In the genomic region with DNA sequence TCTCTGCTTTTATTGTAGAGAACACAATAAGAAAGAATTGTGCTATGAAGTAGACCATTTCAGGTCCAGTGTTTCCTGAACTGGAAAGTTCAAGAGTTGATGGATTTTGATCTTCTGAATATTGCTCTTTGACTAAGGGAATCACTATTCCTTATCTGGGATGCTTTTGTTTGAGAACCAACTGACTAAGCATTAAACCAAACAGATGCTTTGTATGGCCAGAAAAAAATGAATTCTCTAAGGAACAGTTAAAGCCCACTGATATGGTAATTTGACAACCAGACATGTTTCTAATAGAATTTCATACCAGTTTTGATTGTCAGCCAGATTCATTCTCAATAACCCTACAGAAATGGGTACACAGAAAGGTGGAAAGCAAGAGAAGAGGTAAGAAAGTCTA, we compare ENCODE assay signal across 31 cellular contexts.
"Had no signal": no experiment of that assay in that cellular context is flagged by ENCODE, and none has a peak within 500 bp of the region (broad histone marks: within the 10 kb centered on the region; RNA-seq: fewer than 3 reads in every experiment).

No MANE protein-coding gene starts in this region.

- H3K4me3 Mint-ChIP-seq: activated B cell treated with CpG ODN at 0.5 μM for 24 hours; activated CD8-positive, alpha-beta T cell treated with anti-CD3 and anti-CD28 coated beads for 36 hours; activated naive CD4-positive, alpha-beta T cell treated with anti-CD3 and anti-CD28 coated beads for 36 hours; activated naive CD4-positive, alpha-beta T cell treated with anti-CD3 and anti-CD28 coated beads, Interleukin-2, amount 50 U/mL, for 24 hours; activated naive CD8-positive, alpha-beta T cell treated with anti-CD3 and anti-CD28 coated beads for 36 hours; activated naive CD8-positive, alpha-beta T cell treated with anti-CD3 and anti-CD28 coated beads, Interleukin-2, amount 50 U/mL, for 24 hours; activated T-cell treated with anti-CD3 and anti-CD28 coated beads, Interleukin-2, amount 50 U/mL, for 4 hours; activated T-helper 1 cell treated with anti-CD3 and anti-CD28 coated beads, Interleukin-12 subunit alpha, Interleukin-12 subunit beta, Interleukin-2, Interleukin-4 antibody, amounts not matched to agents 30 ng/mL and 10 ng/mL and 1 ng/mL, durations not matched to agents 14 hours and 24 hours and 36 hours; T-helper 17 cell; T-helper 2 cell treated with Interferon-gamma antibody and Interleukin-4, amounts not matched to agents 5 μg/mL and 100 μg/mL, for 36 hours had no signal

- H3K4me1 ChIP-seq: adrenal gland, body of pancreas, breast epithelium, heart left ventricle had no signal

- H3K9me3 Mint-ChIP-seq: activated naive CD4-positive, alpha-beta T cell treated with anti-CD3 and anti-CD28 coated beads, Interleukin-2, amount 50 U/mL, for 24 hours; activated naive CD8-positive, alpha-beta T cell treated with anti-CD3 and anti-CD28 coated beads, Interleukin-2, amount 50 U/mL, for 24 hours; activated T-helper 1 cell treated with anti-CD3 and anti-CD28 coated beads, Interleukin-12 subunit alpha, Interleukin-12 subunit beta, Interleukin-2, Interleukin-4 antibody, amounts not matched to agents 30 ng/mL and 10 ng/mL and 1 ng/mL, durations not matched to agents 14 hours and 24 hours and 36 hours; activated T-helper 2 cell treated with anti-CD3 and anti-CD28 coated beads, Interferon-gamma antibody, Interleukin-2, Interleukin-4, amounts not matched to agents 10 μg/mL and 5 μg/mL and 100 μg/mL, durations not matched to agents 14 hours and 24 hours and 36 hours; T-helper 2 cell treated with Interferon-gamma antibody and Interleukin-4, amounts not matched to agents 5 μg/mL and 100 μg/mL, for 36 hours had no signal

- DNase-seq: activated B cell treated with CpG ODN at 0.5 μM for 24 hours; activated CD4-positive, alpha-beta T cell treated with anti-CD3 and anti-CD28 coated beads for 48 hours; activated CD4-positive, alpha-beta T cell treated with anti-CD3 and anti-CD28 coated beads, Interleukin-2, amount 50 U/mL, for 1 hour; activated CD4-positive, alpha-beta T cell treated with anti-CD3 and anti-CD28 coated beads, Interleukin-2, amount 50 U/mL, for 48 hours; activated CD8-positive, alpha-beta memory T cell treated with anti-CD3 and anti-CD28 coated beads for 24 hours; activated CD8-positive, alpha-beta T cell treated with anti-CD3 and anti-CD28 coated beads for 36 hours; activated effector memory CD4-positive, alpha-beta T cell treated with anti-CD3 and anti-CD28 coated beads, Interleukin-2, amount 50 U/mL, for 16 hours; activated naive CD4-positive, alpha-beta T cell treated with anti-CD3 and anti-CD28 coated beads for 36 hours; activated naive CD8-positive, alpha-beta T cell treated with anti-CD3 and anti-CD28 coated beads for 36 hours; activated naive CD8-positive, alpha-beta T cell treated with anti-CD3 and anti-CD28 coated beads, Interleukin-2, amount 50 U/mL, for 24 hours; activated T-cell treated with anti-CD3 and anti-CD28 coated beads, Interleukin-2, amount 50 U/mL, for 4 hours; adrenal gland; amygdala; aorta; body of pancreas; central memory CD4-positive, alpha-beta T cell; cerebellar nuclear complex; colonic mucosa; effector CD8-positive, alpha-beta T cell; foreskin fibroblast; heart left ventricle; T-helper 1 cell; T-helper 17 cell; T1000; WERI-Rb-1 had no signal

- H3K9me3 ChIP-seq: adrenal gland, body of pancreas, breast epithelium, colonic mucosa had no signal

- H3K27ac Mint-ChIP-seq: activated B cell treated with CpG ODN at 0.5 μM for 24 hours; activated CD8-positive, alpha-beta T cell treated with anti-CD3 and anti-CD28 coated beads for 36 hours; activated naive CD4-positive, alpha-beta T cell treated with anti-CD3 and anti-CD28 coated beads for 36 hours; activated naive CD4-positive, alpha-beta T cell treated with anti-CD3 and anti-CD28 coated beads, Interleukin-2, amount 50 U/mL, for 24 hours; activated naive CD8-positive, alpha-beta T cell treated with anti-CD3 and anti-CD28 coated beads for 36 hours; activated naive CD8-positive, alpha-beta T cell treated with anti-CD3 and anti-CD28 coated beads, Interleukin-2, amount 50 U/mL, for 24 hours; activated T-helper 1 cell treated with anti-CD3 and anti-CD28 coated beads, Interleukin-12 subunit alpha, Interleukin-12 subunit beta, Interleukin-2, Interleukin-4 antibody, amounts not matched to agents 30 ng/mL and 10 ng/mL and 1 ng/mL, durations not matched to agents 14 hours and 24 hours and 36 hours; activated T-helper 2 cell treated with anti-CD3 and anti-CD28 coated beads, Interferon-gamma antibody, Interleukin-2, Interleukin-4, amounts not matched to agents 10 μg/mL and 5 μg/mL and 100 μg/mL, durations not matched to agents 14 hours and 24 hours and 36 hours; T-helper 17 cell; T-helper 2 cell treated with Interferon-gamma antibody and Interleukin-4, amounts not matched to agents 5 μg/mL and 100 μg/mL, for 36 hours had no signal

- H3K27me3 Mint-ChIP-seq: activated B cell treated with CpG ODN at 0.5 μM for 24 hours; activated CD8-positive, alpha-beta T cell treated with anti-CD3 and anti-CD28 coated beads for 36 hours; activated naive CD4-positive, alpha-beta T cell treated with anti-CD3 and anti-CD28 coated beads, Interleukin-2, amount 50 U/mL, for 24 hours; activated naive CD8-positive, alpha-beta T cell treated with anti-CD3 and anti-CD28 coated beads for 36 hours; activated naive CD8-positive, alpha-beta T cell treated with anti-CD3 and anti-CD28 coated beads, Interleukin-2, amount 50 U/mL, for 24 hours; T-helper 17 cell had no signal

- H3K36me3 Mint-ChIP-seq: activated naive CD4-positive, alpha-beta T cell treated with anti-CD3 and anti-CD28 coated beads, Interleukin-2, amount 50 U/mL, for 24 hours; activated naive CD8-positive, alpha-beta T cell treated with anti-CD3 and anti-CD28 coated beads for 36 hours had no signal

- H3K4me3 ChIP-seq: adrenal gland, body of pancreas, breast epithelium, cardiac muscle cell, colonic mucosa, heart left ventricle had no signal

- H3K4me1 Mint-ChIP-seq: activated B cell treated with CpG ODN at 0.5 μM for 24 hours; activated naive CD4-positive, alpha-beta T cell treated with anti-CD3 and anti-CD28 coated beads, Interleukin-2, amount 50 U/mL, for 24 hours; activated naive CD8-positive, alpha-beta T cell treated with anti-CD3 and anti-CD28 coated beads for 36 hours; activated naive CD8-positive, alpha-beta T cell treated with anti-CD3 and anti-CD28 coated beads, Interleukin-2, amount 50 U/mL, for 24 hours; T-helper 17 cell had no signal

- H3K36me3 ChIP-seq: adrenal gland, breast epithelium, cardiac muscle cell, colonic mucosa, heart left ventricle, WERI-Rb-1 had no signal

- H3K27me3 ChIP-seq: adrenal gland, body of pancreas, breast epithelium, cardiac muscle cell, colonic mucosa, heart left ventricle had no signal

- H3K27ac ChIP-seq: adrenal gland, body of pancreas, breast epithelium, cardiac muscle cell, colonic mucosa, heart left ventricle, WERI-Rb-1 had no signal
